In the genomic region with DNA sequence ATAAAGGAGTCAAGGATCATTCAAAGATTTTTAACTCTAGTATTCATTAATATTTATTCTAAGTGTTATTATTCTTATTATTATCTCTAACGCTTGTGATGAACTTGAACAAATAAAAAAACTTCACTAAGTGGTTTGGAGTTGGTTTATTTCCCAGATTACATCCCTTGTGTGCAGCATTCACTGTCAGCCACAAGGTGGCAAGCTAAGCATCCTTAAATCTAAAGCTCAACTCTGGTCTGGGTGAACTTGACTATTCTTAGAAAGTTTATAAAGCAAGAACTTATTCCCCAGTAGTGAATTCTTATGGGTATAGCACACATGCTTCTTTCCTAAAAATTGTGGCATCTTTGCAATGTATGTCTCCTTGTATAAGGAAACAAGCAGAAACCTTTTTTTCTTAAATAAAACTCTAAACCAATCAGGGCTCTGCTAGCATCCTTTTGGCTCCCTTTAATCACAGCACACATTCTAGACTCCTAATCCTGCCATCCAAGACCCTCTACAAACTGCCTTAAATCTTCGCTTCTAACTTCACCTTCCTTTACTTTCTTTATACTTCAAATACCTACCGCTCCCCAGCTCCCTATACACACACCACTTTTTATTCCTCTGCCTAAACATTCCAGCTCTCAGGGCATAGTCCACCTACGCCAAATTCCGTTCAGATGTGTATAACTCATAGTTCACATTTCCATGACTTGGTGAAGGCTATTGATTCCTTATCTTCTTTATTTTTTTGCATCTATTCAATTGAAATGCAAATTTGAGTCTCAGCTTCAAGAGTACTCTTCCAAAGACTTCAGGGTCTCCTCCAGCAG, we compare ENCODE assay signal across 9 cellular contexts.
DNase-seq lines count a peak whose midpoint lies in the region; ATAC-seq, FAIRE-seq and TF ChIP-seq lines count a peak whose summit lies in the region.
"Had no signal": no experiment of that assay in that cellular context is flagged by ENCODE, and none has a peak within 500 bp of the region (broad histone marks: within the 10 kb centered on the region; RNA-seq: fewer than 3 reads in every experiment).

No MANE protein-coding gene starts in this region.

- ATAC-seq in GM18907 (IDR thresholded peaks at IDR 0.05; ENCODE audit: unreplicated experiment) (peak; percentile 99), HG03025 (IDR thresholded peaks at IDR 0.05; ENCODE audit: low FRiP score, unreplicated experiment) (peak; percentile 96), K562 (peak; percentile 75; the same call in 2 of the 3 replicates)

- FAIRE-seq in K562 (lab: Jason Lieb, UNC) = no peak

- no peaks in the 10 kb centered on the region for H4K20me1 ChIP-seq in K562 (replicated peaks; ENCODE audit: control insufficient read depth, insufficient read depth, low read length)

- in situ Hi-C loops in K562 (cut with MboI) = loop anchor here (25.0 kb wide), 1 partner anchor 721 kb away; no protein-coding TSS in a partner anchor

- TF ChIP-seq POLR2A in K562 (conservative IDR thresholded peaks at IDR 0.05) = no peak
- no peak for TF ChIP-seq POLR2A in uterus (IDR thresholded peaks at IDR 0.05)

- H3K4me3 ChIP-seq in K562 (no peak overlapping the region), kidney epithelial cell (ENCODE audit: low read depth, low read length) (no peak overlapping the region), uterus (no peak overlapping the region)

- no peak overlapping the region for H3K9ac ChIP-seq in K562 (ENCODE audit: insufficient read depth in 1 of 2, low read depth in 2 of 2, low read length in 2 of 2)

- H3K27me3 ChIP-seq in K562 (ENCODE audit: control insufficient read depth in 2 of 2, insufficient read depth in 2 of 2, low read length in 2 of 2) (no peaks in the 10 kb centered on the region), kidney epithelial cell (ENCODE audit: control insufficient read depth, insufficient read depth, low read length) (no peaks in the 10 kb centered on the region), uterus (no peaks in the 10 kb centered on the region)

- TF ChIP-seq CTCF in K562 (IDR thresholded peaks at IDR 0.05 in 2 of 3, conservative IDR thresholded peaks at IDR 0.05 in 1 of 3; ENCODE audit: insufficient read depth in 2 of 3, low read depth in 1 of 3, low read length in 3 of 3) (peak; percentile 26 to 59 (median 58); a peak in 4 of 6 replicates), kidney epithelial cell (IDR thresholded peaks at IDR 0.05; ENCODE audit: insufficient read depth, low read length, poor library complexity, severe bottlenecking) (peak; percentile 90), uterus (IDR thresholded peaks at IDR 0.05) (peak; percentile 42 to 62 (median 56))

- no TSS peak for BruUV-seq in K562 (replicated peaks; lab: Mats Ljungman, UMichigan)

- no peaks in the 10 kb centered on the region for H3K9me3 ChIP-seq in K562 (replicated peaks; ENCODE audit: control insufficient read depth, insufficient read depth, low read depth, low read length)
- no peaks in the 10 kb centered on the region for H3K9me3 ChIP-seq in uterus

- H2AFZ ChIP-seq in K562 (ENCODE audit: low read depth, low read length) = no peak overlapping the region

- POLR2A ChIA-PET in K562 (lab: Yijun Ruan, JAX) = no interaction called here

- H3K9me1 ChIP-seq in K562 (ENCODE audit: control insufficient read depth, insufficient read depth, low read length) = no peaks in the 10 kb centered on the region

- peak; percentile 20 for DNase-seq in DMS153 (lab: John Stamatoyannopoulos, UW)
- peak; percentile 40 for DNase-seq in NCI-H2227 (lab: John Stamatoyannopoulos, UW; ENCODE audit: unreplicated experiment)
- DNase-seq in K562 (ENCODE audit: extremely low read depth in 1 of 4, low spot score in 3 of 4) = peak; percentile 16 to 45 (median 28)
- DNase-seq in kidney epithelial cell (ENCODE audit: low read depth) = peak; percentile 31
- DNase-seq in uterus = no peak
- DNase-seq in central memory CD4-positive, alpha-beta T cell = no peak
- DNase-seq: activated naive CD8-positive, alpha-beta T cell treated with anti-CD3 and anti-CD28 coated beads, Interleukin-2, amount 10 ng/mL, durations not matched to agents 7 days and 5 days had no signal

- no peaks in the 10 kb centered on the region for H3K4me1 ChIP-seq in K562 (replicated peaks in 1 of 2; ENCODE audit: control insufficient read depth in 2 of 2, insufficient read depth in 2 of 2, low read length in 2 of 2)
- H3K4me1 ChIP-seq in uterus = no peaks in the 10 kb centered on the region

- TF ChIP-seq EP300 in K562 (IDR thresholded peaks at IDR 0.05; ENCODE audit: low read length) = no peak

- H3K36me3 ChIP-seq in K562 (ENCODE audit: control insufficient read depth, insufficient read depth, low read length) (no peaks in the 10 kb centered on the region), kidney epithelial cell (ENCODE audit: control insufficient read depth, insufficient read depth, low read length) (no peaks in the 10 kb centered on the region), uterus (no peaks in the 10 kb centered on the region)

- no peak overlapping the region for H3K4me2 ChIP-seq in K562 (ENCODE audit: insufficient read depth, low read length)

- intact Hi-C loops in K562 (cut with micrococcal nuclease) (loop anchor here (10.0 kb wide), 1 partner anchor 1007 kb away; no protein-coding TSS in a partner anchor), uterus (cut with DNase I; ENCODE audit: low total_unique reads) (no loop called here)

- H3K27ac ChIP-seq in K562 (ENCODE audit: extremely low read depth, low read depth, low read length) = no peak overlapping the region
- no peak overlapping the region for H3K27ac ChIP-seq in uterus

- 0% methylated on average over 5 of the region's 5 CpGs for WGBS in K562 (ENCODE audit: insufficient coverage, low coverage, missing lambda C conversion rate)

- TF ChIP-seq RAD21 in K562 (CRISPR knock-in tag; conservative IDR thresholded peaks at IDR 0.05 in 1 of 2, IDR thresholded peaks at IDR 0.05 in 1 of 2) = peak; percentile 43 to 71

- no peaks in the 10 kb centered on the region for H3K79me2 ChIP-seq in K562 (ENCODE audit: control insufficient read depth, insufficient read depth, low read length)

- CTCF ChIA-PET in K562 (lab: Yijun Ruan, JAX; ENCODE audit: low intra/inter-chr PET ratio) = no interaction called here

TF ChIP-seq in K562, 482 proteins besides CTCF, POLR2A, EP300 and RAD21:
- TF ChIP-seq TSC22D4 (tag; IDR thresholded peaks at IDR 0.05) (no peak), DEAF1 (CRISPR knock-in tag; IDR thresholded peaks at IDR 0.05) (peak; percentile 21; the same call in 1 of the 2 replicates), ZNF263 (CRISPR knock-in tag; IDR thresholded peaks at IDR 0.05; ENCODE audit: borderline replicate concordance) (no peak), RFX5 (IDR thresholded peaks at IDR 0.05; ENCODE audit: low read depth, low read length) (no peak), E2F5 (CRISPR knock-in tag; IDR thresholded peaks at IDR 0.05) (no peak), SMC3 (conservative IDR thresholded peaks at IDR 0.05; ENCODE audit: insufficient read depth, low read depth, low read length) (0 out of 2 replicates have a peak, but pooled peaks have one; percentile 23), ZNF140 (CRISPR knock-in tag; IDR thresholded peaks at IDR 0.05) (no peak), ZNF77 (CRISPR knock-in tag; IDR thresholded peaks at IDR 0.05) (no peak)
- TF ChIP-seq, protein P1, sequence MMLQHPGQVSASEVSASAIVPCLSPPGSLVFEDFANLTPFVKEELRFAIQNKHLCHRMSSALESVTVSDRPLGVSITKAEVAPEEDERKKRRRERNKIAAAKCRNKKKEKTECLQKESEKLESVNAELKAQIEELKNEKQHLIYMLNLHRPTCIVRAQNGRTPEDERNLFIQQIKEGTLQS (IDR thresholded peaks at IDR 0.05) = no peak
- TF ChIP-seq, protein P1 (CRISPR knock-in tag; conservative IDR thresholded peaks at IDR 0.05) = no peak

Comparison
In these comparisons a context has a peak if more than half of its experiments do, and no peak if none do; other contexts are left out.
1. DNase-seq: peak in DMS153 (single experiment), NCI-H2227 (single experiment), K562 (4 of 4) and kidney epithelial cell (single experiment); none in uterus (0 of 2) and central memory CD4-positive, alpha-beta T cell (single experiment).
2. Peak in every context shown above with its lines, with median percentiles within 50 percentile points of each other: ATAC-seq and CTCF ChIP-seq.